Comparison of ENCODE assay signal across 13 cellular contexts in genomic region chr3:174101244-174101643, GRCh38.
DNase-seq lines count a peak whose midpoint lies in the region; ATAC-seq, FAIRE-seq and TF ChIP-seq lines count a peak whose summit lies in the region.
"Had no signal": no experiment of that assay in that cellular context is flagged by ENCODE, and none has a peak within 500 bp of the region (broad histone marks: within the 10 kb centered on the region; RNA-seq: fewer than 3 reads in every experiment).

No MANE protein-coding gene starts in this region.

- no peaks in the 10 kb centered on the region for H3K27me3 ChIP-seq in KMS-11 (ENCODE audit: insufficient read depth, low read depth)
- H3K27me3 ChIP-seq in bronchial epithelial cell (ENCODE audit: control insufficient read depth, insufficient read depth, low read length) = no peaks in the 10 kb centered on the region
- H3K27me3 ChIP-seq: adrenal gland had no signal

- in situ Hi-C loops in G401 (cut with HindIII; ENCODE audit: low sequenced_read_pairs) = no loop called here

- H3K4me3 ChIP-seq in KMS-11 (IDR thresholded peaks at IDR 0.05; ENCODE audit: insufficient read depth, low read depth, low read length) (no peak overlapping the region), bronchial epithelial cell (ENCODE audit: low read depth, low read length) (no peak overlapping the region)
- H3K4me3 ChIP-seq: adrenal gland had no signal

- no peak for FAIRE-seq in bronchial epithelial cell (lab: Jason Lieb, UNC)

- peak overlapping the region; percentile 31; the same call in 1 of the 2 replicates for H3K4me2 ChIP-seq in KMS-11

- peak overlapping the region; percentile 22; the same call in 1 of the 2 replicates for H3K9ac ChIP-seq in KMS-11

- no peaks in the 10 kb centered on the region for H3K79me2 ChIP-seq in KMS-11 (ENCODE audit: insufficient read depth, low read depth)

- peaks cover 18% of the 10 kb centered on the region for H3K4me1 ChIP-seq in KMS-11 (ENCODE audit: low read depth, poor library complexity, severe bottlenecking)
- H3K4me1 ChIP-seq: adrenal gland had no signal

- TF ChIP-seq CTCF in KMS-11 (conservative IDR thresholded peaks at IDR 0.05; ENCODE audit: low read depth, low read length) (no peak), bronchial epithelial cell (IDR thresholded peaks at IDR 0.05; ENCODE audit: insufficient read depth, low read length, severe bottlenecking) (no peak)

- no peaks in the 10 kb centered on the region for H3K36me3 ChIP-seq in KMS-11 (ENCODE audit: insufficient read depth)
- no peaks in the 10 kb centered on the region for H3K36me3 ChIP-seq in bronchial epithelial cell (ENCODE audit: control insufficient read depth, insufficient read depth, low read length)
- H3K36me3 ChIP-seq: adrenal gland had no signal

- peak overlapping the region; percentile 53 for H3K27ac ChIP-seq in KMS-11
- H3K27ac ChIP-seq: adrenal gland had no signal

- DNase-seq in HCEC 1CT = peak; percentile 67
- peak; percentile 63 for DNase-seq in bronchial epithelial cell (ENCODE audit: low read depth)
- no peak for DNase-seq in G401 (ENCODE audit: low spot score)
- no peak for DNase-seq in activated effector memory CD4-positive, alpha-beta T cell treated with Interleukin-2 at 50 U/mL for 16 hours
- DNase-seq: activated CD8-positive, alpha-beta memory T cell treated with anti-CD3 and anti-CD28 coated beads for 24 hours; adrenal gland; effector memory CD8-positive, alpha-beta T cell; stimulated activated naive CD8-positive, alpha-beta T cell treated with anti-CD3 and anti-CD28 coated beads, Interleukin-15, amount 100 ng/mL, for 72 hours had no signal

- H4K20me1 ChIP-seq in KMS-11 (ENCODE audit: insufficient read depth) = no peaks in the 10 kb centered on the region

- ATAC-seq in GM18502 (IDR thresholded peaks at IDR 0.05; ENCODE audit: poor library complexity, unreplicated experiment) (peak; percentile 84), HG02973 (IDR thresholded peaks at IDR 0.05; ENCODE audit: unreplicated experiment) (no peak), HG02970 (IDR thresholded peaks at IDR 0.05; ENCODE audit: low FRiP score, unreplicated experiment) (no peak)
- ATAC-seq: effector memory CD8-positive, alpha-beta T cell; SK-N-SH treated with all-trans-retinoic acid at 6 μM for 48 hours; stimulated activated naive CD8-positive, alpha-beta T cell treated with anti-CD3 and anti-CD28 coated beads, Interleukin-15, amount 100 ng/mL, for 72 hours had no signal

- peak overlapping the region; percentile 51 for H2AFZ ChIP-seq in KMS-11 (ENCODE audit: low read depth)

Comparison
In these comparisons a context has a peak if more than half of its experiments do, and no peak if none do; other contexts are left out.
1. DNase-seq: peak in HCEC 1CT (single experiment) and bronchial epithelial cell (single experiment); none in G401 (single experiment) and activated effector memory CD4-positive, alpha-beta T cell treated with Interleukin-2 at 50 U/mL for 16 hours (single experiment).